9 cellular contexts compared by ENCODE assay signal in the genomic region with DNA sequence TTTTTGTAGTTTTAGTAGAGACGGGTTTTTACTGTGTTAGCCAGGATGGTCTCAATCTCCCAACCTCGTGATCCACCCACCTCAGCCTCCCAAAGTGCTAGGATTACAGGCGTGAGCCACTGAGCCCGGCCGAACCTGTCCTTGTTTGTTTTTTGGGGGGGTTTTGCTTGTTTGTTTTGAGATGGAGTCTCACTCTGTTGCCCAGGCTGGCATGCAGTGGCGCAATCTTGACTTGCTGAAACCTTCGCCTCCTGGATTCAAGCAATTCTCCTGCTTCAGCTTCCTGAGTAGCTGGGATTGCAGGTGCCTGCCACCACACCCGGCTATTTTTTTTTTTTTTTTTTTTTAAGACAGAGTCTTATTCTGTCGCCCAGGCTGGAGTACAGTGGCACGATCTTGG. TPM values are rescaled to one million over a fixed set of nuclear protein-coding genes. Genes with fewer than 3 reads are reported as not detected.
DNase-seq lines count a peak whose midpoint lies in the region; FAIRE-seq and TF ChIP-seq lines count a peak whose summit lies in the region.
"Not testable (repeated sequence)": the region's sequence is repeated elsewhere in the genome, so short reads cannot be mapped to it uniquely, and the experiment has no call there.
"Had no signal": no experiment of that assay in that cellular context is flagged by ENCODE, and none has a peak within 500 bp of the region (broad histone marks: within the 10 kb centered on the region; RNA-seq: fewer than 3 reads in every experiment).

No MANE protein-coding gene starts in this region.

- not testable (repeated sequence) for H3K4me3 Mint-ChIP-seq in MCF 10A (ENCODE audit: unreplicated experiment)
- peak overlapping the region; percentile 48 for H3K4me3 Mint-ChIP-seq in neural progenitor cell

- CTCF ChIA-PET in HEK293 (lab: Yijun Ruan, JAX) (interaction anchor here (1.8 to 11.2 kb wide), 2 partner anchors 19 to 100 kb away, joined by 7 to 170 read pairs; no protein-coding TSS in a partner anchor), MCF 10A (lab: Yijun Ruan, JAX) (interaction anchor here (0.9 to 4.9 kb wide), 4 partner anchors 10 to 132 kb away, joined by 4 to 41 read pairs (median 6); a partner anchor contains a TSS)
- CTCF ChIA-PET in RWPE1 (lab: Yijun Ruan, JAX): not testable (repeated sequence)

- not testable (repeated sequence) for H3K4me2 ChIP-seq in keratinocyte (ENCODE audit: control insufficient read depth, extremely low read depth, insufficient read depth, low read depth, low read length); neural progenitor cell

- H3K27ac Mint-ChIP-seq in MCF 10A (ENCODE audit: low read depth, unreplicated experiment) (peak overlapping the region; percentile 83), neural progenitor cell (peak overlapping the region; percentile 79)

- H3K9me3 Mint-ChIP-seq in MCF 10A (ENCODE audit: unreplicated experiment); neural progenitor cell: not testable (repeated sequence)

- not testable (repeated sequence) for H3K9me3 ChIP-seq in HEK293 (ENCODE audit: control insufficient read depth, insufficient read depth, low read depth, low read length); keratinocyte (ENCODE audit: control insufficient read depth, low read depth, low read length); neural progenitor cell (ENCODE audit: low read depth)

- H3K27ac ChIP-seq in C4-2B: peak overlapping the region; percentile 9; the same call in 1 of the 2 replicates
- H3K27ac ChIP-seq in HEK293 (ENCODE audit: extremely low read depth, low read depth, low read length); neural progenitor cell: not testable (repeated sequence)
- peak overlapping the region; percentile 97 for H3K27ac ChIP-seq in RWPE1
- H3K27ac ChIP-seq in epithelial cell of prostate: peak overlapping the region; percentile 91
- H3K27ac ChIP-seq in keratinocyte (ENCODE audit: control insufficient read depth, insufficient read depth, low read length): peak overlapping the region; percentile 26

- peaks cover 30% of the 10 kb centered on the region for H3K36me3 Mint-ChIP-seq in MCF 10A (ENCODE audit: insufficient read depth, unreplicated experiment)
- H3K36me3 Mint-ChIP-seq in neural progenitor cell: peaks cover 15% of the 10 kb centered on the region

- not testable (repeated sequence) for H3K4me1 ChIP-seq in HEK293 (ENCODE audit: control insufficient read depth, insufficient read depth, low read length); neural progenitor cell
- peaks cover 31% of the 10 kb centered on the region for H3K4me1 ChIP-seq in keratinocyte (ENCODE audit: control insufficient read depth, extremely low read depth, insufficient read depth, low read length)

- not testable (repeated sequence) for H3K4me3 ChIP-seq in HEK293 (ENCODE audit: low read depth, low read length); keratinocyte (ENCODE audit: control insufficient read depth in 2 of 3, extremely low read depth in 1 of 3, insufficient read depth in 2 of 3, low read depth in 1 of 3, low read length in 3 of 3); neural progenitor cell

- H3K36me3 ChIP-seq in HEK293 (ENCODE audit: control insufficient read depth in 2 of 2, insufficient read depth in 1 of 2, low read length in 2 of 2); keratinocyte (ENCODE audit: control insufficient read depth in 2 of 2, extremely low read depth in 1 of 2, insufficient read depth in 2 of 2, low read length in 2 of 2); neural progenitor cell: not testable (repeated sequence)

- not testable (repeated sequence) for H3K79me2 ChIP-seq in keratinocyte (ENCODE audit: control insufficient read depth, insufficient read depth, low read length); neural progenitor cell (ENCODE audit: low read depth)

- not testable (repeated sequence) for TF ChIP-seq CTCF in C4-2B (conservative IDR thresholded peaks at IDR 0.05); HEK293 (tag by site-specific recombination; IDR thresholded peaks at IDR 0.05); RWPE1 (conservative IDR thresholded peaks at IDR 0.05; ENCODE audit: low read depth); MCF 10A (IDR thresholded peaks at IDR 0.05; ENCODE audit: unreplicated experiment); keratinocyte (optimal IDR thresholded peaks at IDR 0.05 in 1 of 3, IDR thresholded peaks at IDR 0.05 in 1 of 3, conservative IDR thresholded peaks at IDR 0.05 in 1 of 3; ENCODE audit: extremely low read depth in 1 of 3, insufficient read depth in 2 of 3, low read length in 3 of 3); neural progenitor cell (IDR thresholded peaks at IDR 0.05)

- H2AFZ ChIP-seq in keratinocyte (ENCODE audit: control insufficient read depth, low read length); neural progenitor cell (replicated peaks): not testable (repeated sequence)

- not testable (repeated sequence) for FAIRE-seq in keratinocyte (lab: Jason Lieb, UNC)

- not testable (repeated sequence) for H3K9me1 ChIP-seq in keratinocyte (ENCODE audit: control insufficient read depth, extremely low read depth, insufficient read depth, low read length)

- DNase-seq in RWPE1 (ENCODE audit: low spot score); epithelial cell of prostate (ENCODE audit: low read depth, low spot score); keratinocyte (ENCODE audit: low read depth, low spot score); neural progenitor cell (ENCODE audit: low spot score): not testable (repeated sequence)
- DNase-seq in MCF 10A (ENCODE audit: unreplicated experiment): peak; percentile 66

- POLR2A ChIA-PET in HEK293 (lab: Yijun Ruan, JAX): interaction anchor here (0.6 to 1.7 kb wide), 2 partner anchors 17 to 317 kb away, joined by 4 to 5 read pairs; no protein-coding TSS in a partner anchor
- POLR2A ChIA-PET in RWPE1 (lab: Yijun Ruan, JAX; ENCODE audit: low non-redundant PET): interaction anchor here (0.6 kb wide), 1 partner anchor 1150 kb away, joined by 5 read pairs; no protein-coding TSS in a partner anchor
- POLR2A ChIA-PET in MCF 10A (lab: Yijun Ruan, JAX): interaction anchor here (0.6 to 3.6 kb wide), 13 partner anchors 7 to 339 kb away, joined by 3 to 22 read pairs (median 6); a partner anchor contains a TSS

- not testable (repeated sequence) for H3K27me3 ChIP-seq in keratinocyte (ENCODE audit: control insufficient read depth, extremely low read depth, insufficient read depth, low read length)
- H3K27me3 ChIP-seq in neural progenitor cell: peaks cover 11% of the 10 kb centered on the region

- peaks cover 44% of the 10 kb centered on the region for H3F3A ChIP-seq in neural progenitor cell (ENCODE audit: low read depth)

- peaks cover 45% of the 10 kb centered on the region for H3K4me1 Mint-ChIP-seq in MCF 10A (ENCODE audit: insufficient read depth, unreplicated experiment)
- peaks cover 42% of the 10 kb centered on the region for H3K4me1 Mint-ChIP-seq in neural progenitor cell

- not testable (repeated sequence) for BruUV-seq in MCF 10A (replicated peaks; lab: Mats Ljungman, UMichigan)

- dilution Hi-C loops in keratinocyte (cut with MboI; ENCODE audit: extremely low pct_ligation_motif_present, low sequenced_read_pairs): not testable (repeated sequence)

- intact Hi-C loops in MCF 10A (cut with micrococcal nuclease): loop anchor here (5.0 kb wide), 1 partner anchor 94 kb away; a partner anchor contains a TSS

- not testable (repeated sequence) for H3K27me3 Mint-ChIP-seq in MCF 10A (ENCODE audit: insufficient read depth, unreplicated experiment)
- peaks cover 19% of the 10 kb centered on the region for H3K27me3 Mint-ChIP-seq in neural progenitor cell (ENCODE audit: insufficient read depth, low read depth)

- H4K20me1 ChIP-seq in keratinocyte (ENCODE audit: control insufficient read depth, extremely low read depth, insufficient read depth, low read length): not testable (repeated sequence)
- peaks cover 16% of the 10 kb centered on the region for H4K20me1 ChIP-seq in neural progenitor cell (ENCODE audit: low read depth)

- H3K9ac ChIP-seq in keratinocyte (ENCODE audit: control insufficient read depth, extremely low read depth, insufficient read depth, low read length); neural progenitor cell: not testable (repeated sequence)

RNA-seq across cellular contexts. Expression of a gene that starts 17.5 kb away (rescaled TPM):
- 70.3 and 72.2 TPM in 2 replicates for total RNA-seq in MCF 10A (2022)
- 27.0 to 33.5 TPM (median 32.2 TPM) in 3 replicates for polyA plus RNA-seq in keratinocyte
- polyA plus RNA-seq in keratinocyte (2011; ENCODE audit: low read depth): 23.3 TPM
- polyA plus RNA-seq in keratinocyte (2011; cell fraction: cytosol; rRNA removed): 18.8 and 24.4 TPM in 2 replicates
- 83.4 and 98.3 TPM in 2 replicates for polyA plus RNA-seq in keratinocyte (2011; cell fraction: nucleus; rRNA removed)
- 30.4 and 34.0 TPM in 2 replicates for polyA plus RNA-seq in keratinocyte (2012; ENCODE audit: low replicate concordance)
- 35.4 to 45.9 TPM (median 39.3 TPM) in 3 replicates for polyA minus RNA-seq in keratinocyte
- polyA minus RNA-seq in keratinocyte (2011; cell fraction: cytosol; rRNA and poly(A)+ RNA removed): 12.7 TPM
- 26.8 and 27.9 TPM in 2 replicates for polyA minus RNA-seq in keratinocyte (2011; cell fraction: nucleus; rRNA and poly(A)+ RNA removed)
- 50.3 and 107 TPM in 2 replicates for total RNA-seq in neural progenitor cell (ENCODE audit: low replicate concordance)

RNA-seq across cellular contexts. Expression of a gene that starts 24.9 kb away (rescaled TPM):
- 0.37 and 0.47 TPM in 2 replicates for total RNA-seq in MCF 10A (2022)
- polyA plus RNA-seq in keratinocyte: 0.51 to 0.76 TPM (median 0.68 TPM) in 3 replicates
- polyA plus RNA-seq in keratinocyte (2011; ENCODE audit: low read depth): 0.64 TPM
- 0.12 and 0.71 TPM in 2 replicates for polyA plus RNA-seq in keratinocyte (2011; cell fraction: cytosol; rRNA removed)
- polyA plus RNA-seq in keratinocyte (2011; cell fraction: nucleus; rRNA removed): 1.6 and 2.4 TPM in 2 replicates
- 1.2 and 4.2 TPM in 2 replicates for polyA plus RNA-seq in keratinocyte (2012; ENCODE audit: low replicate concordance)
- polyA minus RNA-seq in keratinocyte: 0.13 to 0.56 TPM (median 0.20 TPM) in 3 replicates
- polyA minus RNA-seq in keratinocyte (2011; cell fraction: cytosol; rRNA and poly(A)+ RNA removed): 1.5 TPM
- 1.7 and 1.8 TPM in 2 replicates for polyA minus RNA-seq in keratinocyte (2011; cell fraction: nucleus; rRNA and poly(A)+ RNA removed)
- total RNA-seq in neural progenitor cell (ENCODE audit: low replicate concordance): 0.02 and 3.5 TPM in 2 replicates
- polyA plus RNA-seq: BJ, CD14-positive monocyte had no signal

RNA-seq across cellular contexts. Expression of a gene that starts 31.3 kb away (rescaled TPM):
- total RNA-seq in MCF 10A (2022) (1.6 and 2.7 TPM in 2 replicates), neural progenitor cell (ENCODE audit: low replicate concordance) (0.69 and 0.74 TPM in 2 replicates)
- 0.34 to 0.46 TPM (median 0.39 TPM) in 3 replicates for polyA plus RNA-seq in keratinocyte
- polyA plus RNA-seq in keratinocyte (2011; ENCODE audit: low read depth): 0.81 TPM
- polyA plus RNA-seq in keratinocyte (2011; cell fraction: cytosol; rRNA removed): 0.19 and 0.33 TPM in 2 replicates
- polyA plus RNA-seq in keratinocyte (2011; cell fraction: nucleus; rRNA removed): 2.1 and 3.4 TPM in 2 replicates
- polyA plus RNA-seq in keratinocyte (2012; ENCODE audit: low replicate concordance): 0.49 and 2.4 TPM in 2 replicates
- 0.99 to 1.3 TPM (median 1.1 TPM) in 3 replicates for polyA minus RNA-seq in keratinocyte
- 0.96 TPM for polyA minus RNA-seq in keratinocyte (2011; cell fraction: cytosol; rRNA and poly(A)+ RNA removed)
- 1.4 and 2.1 TPM in 2 replicates for polyA minus RNA-seq in keratinocyte (2011; cell fraction: nucleus; rRNA and poly(A)+ RNA removed)

RNA-seq across cellular contexts. Expression of a gene that starts 40.9 kb away (rescaled TPM):
- total RNA-seq in MCF 10A (2022) (45.1 and 55.8 TPM in 2 replicates), neural progenitor cell (ENCODE audit: low replicate concordance) (10.6 and 31.5 TPM in 2 replicates)
- 23.0 to 35.4 TPM (median 26.1 TPM) in 3 replicates for polyA plus RNA-seq in keratinocyte
- 21.8 TPM for polyA plus RNA-seq in keratinocyte (2011; ENCODE audit: low read depth)
- polyA plus RNA-seq in keratinocyte (2011; cell fraction: cytosol; rRNA removed): 14.5 and 31.6 TPM in 2 replicates
- polyA plus RNA-seq in keratinocyte (2011; cell fraction: nucleus; rRNA removed): 25.2 and 31.8 TPM in 2 replicates
- 16.4 and 41.0 TPM in 2 replicates for polyA plus RNA-seq in keratinocyte (2012; ENCODE audit: low replicate concordance)
- 10.7 to 21.8 TPM (median 12.7 TPM) in 3 replicates for polyA minus RNA-seq in keratinocyte
- 30.7 TPM for polyA minus RNA-seq in keratinocyte (2011; cell fraction: cytosol; rRNA and poly(A)+ RNA removed)
- polyA minus RNA-seq in keratinocyte (2011; cell fraction: nucleus; rRNA and poly(A)+ RNA removed): 14.8 and 17.2 TPM in 2 replicates
